ENCODE assay signal across 24 cellular contexts in the genomic region with DNA sequence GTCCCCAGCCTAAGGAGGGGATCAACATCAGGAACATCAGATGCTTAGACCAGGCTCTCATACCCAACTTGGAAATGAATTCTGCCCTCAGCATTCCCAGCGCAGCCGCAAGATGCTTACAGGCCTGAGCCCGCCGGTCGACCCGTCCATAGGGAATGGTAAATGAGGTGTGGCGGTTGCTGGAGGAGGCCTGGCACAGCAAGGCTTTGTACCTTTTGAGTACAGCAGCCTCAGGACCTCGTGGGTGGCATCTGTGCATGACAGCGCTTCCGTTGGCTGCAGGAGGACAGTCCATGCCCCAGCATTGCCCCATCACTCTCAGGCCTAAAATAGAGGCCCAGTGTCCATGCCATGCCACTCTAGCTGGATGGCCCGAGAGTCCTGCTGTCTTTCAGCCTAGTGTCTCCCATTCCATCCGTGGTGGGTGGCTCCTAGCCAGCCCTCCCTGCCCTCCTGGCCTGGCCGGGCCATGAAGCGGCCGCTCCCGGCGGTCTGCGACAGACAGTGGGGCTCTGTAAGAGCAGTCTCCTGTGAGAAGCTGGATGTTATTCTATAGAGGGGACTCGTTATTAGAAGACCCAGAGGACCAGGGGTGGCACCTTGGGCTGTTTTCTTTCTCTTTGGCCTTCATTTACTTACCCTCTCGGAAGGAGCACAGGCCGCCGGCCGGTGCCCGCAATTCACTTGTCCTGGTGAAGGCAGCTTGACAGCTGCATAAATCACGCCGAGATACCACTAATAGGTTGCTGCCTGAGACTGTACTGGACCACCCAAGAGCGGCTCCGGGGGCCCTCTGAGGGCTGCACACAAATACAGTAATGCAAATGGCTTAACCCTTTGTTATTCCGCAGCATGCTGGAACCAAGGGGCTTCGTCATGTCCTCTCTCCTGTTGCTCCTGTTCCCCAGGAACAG.
"Had no signal": no experiment of that assay in that cellular context is flagged by ENCODE, and none has a peak within 500 bp of the region (broad histone marks: within the 10 kb centered on the region; RNA-seq: fewer than 3 reads in every experiment).

No MANE protein-coding gene starts in this region.

- H3K36me3 Mint-ChIP-seq: activated CD8-positive, alpha-beta memory T cell treated with anti-CD3 and anti-CD28 coated beads, Interleukin-2, amount 10 ng/mL, durations not matched to agents 7 days and 5 days; activated naive CD8-positive, alpha-beta T cell treated with anti-CD3 and anti-CD28 coated beads, Interleukin-2, amount 10 ng/mL, durations not matched to agents 7 days and 5 days; naive B cell; T-cell had no signal

- H3K4me1 Mint-ChIP-seq: activated CD4-positive, alpha-beta memory T cell treated with anti-CD3 and anti-CD28 coated beads, Interleukin-2, amount 10 ng/mL, durations not matched to agents 7 days and 5 days; activated CD8-positive, alpha-beta memory T cell treated with anti-CD3 and anti-CD28 coated beads, Interleukin-2, amount 10 ng/mL, durations not matched to agents 7 days and 5 days; activated naive CD8-positive, alpha-beta T cell treated with anti-CD3 and anti-CD28 coated beads, Interleukin-2, amount 10 ng/mL, durations not matched to agents 7 days and 5 days; activated T-helper 17 cell treated with anti-CD3 and anti-CD28 coated beads, Interleukin-2, amount 50 U/mL, for 72 hours; naive B cell; T-cell had no signal

- H3K27ac Mint-ChIP-seq: activated CD4-positive, alpha-beta memory T cell treated with anti-CD3 and anti-CD28 coated beads, Interleukin-2, amount 10 ng/mL, durations not matched to agents 7 days and 5 days; activated CD8-positive, alpha-beta memory T cell treated with anti-CD3 and anti-CD28 coated beads, Interleukin-2, amount 10 ng/mL, durations not matched to agents 7 days and 5 days; activated naive CD8-positive, alpha-beta T cell treated with anti-CD3 and anti-CD28 coated beads, Interleukin-2, amount 10 ng/mL, durations not matched to agents 7 days and 5 days; activated T-helper 17 cell treated with anti-CD3 and anti-CD28 coated beads, Interleukin-2, amount 50 U/mL, for 72 hours; effector memory CD8-positive, alpha-beta T cell; naive B cell; T-cell had no signal

- H3K27ac ChIP-seq: body of pancreas, neutrophil, pancreas, tibial artery, vagina had no signal

- H3K27me3 Mint-ChIP-seq: activated CD4-positive, alpha-beta memory T cell treated with anti-CD3 and anti-CD28 coated beads, Interleukin-2, amount 10 ng/mL, durations not matched to agents 7 days and 5 days; activated naive CD8-positive, alpha-beta T cell treated with anti-CD3 and anti-CD28 coated beads, Interleukin-2, amount 10 ng/mL, durations not matched to agents 7 days and 5 days had no signal

- FAIRE-seq: pancreas had no signal

- H3K27me3 ChIP-seq: body of pancreas, neutrophil, pancreas, tibial artery, vagina had no signal

- H3K4me1 ChIP-seq: body of pancreas, pancreas, vagina had no signal

- H3K4me2 ChIP-seq: smooth muscle cell had no signal

- H3K4me3 Mint-ChIP-seq: activated CD4-positive, alpha-beta memory T cell treated with anti-CD3 and anti-CD28 coated beads, Interleukin-2, amount 10 ng/mL, durations not matched to agents 7 days and 5 days; activated CD8-positive, alpha-beta memory T cell treated with anti-CD3 and anti-CD28 coated beads, Interleukin-2, amount 10 ng/mL, durations not matched to agents 7 days and 5 days; activated naive CD8-positive, alpha-beta T cell treated with anti-CD3 and anti-CD28 coated beads, Interleukin-2, amount 10 ng/mL, durations not matched to agents 7 days and 5 days; activated T-helper 17 cell treated with anti-CD3 and anti-CD28 coated beads, Interleukin-2, amount 50 U/mL, for 72 hours; effector memory CD8-positive, alpha-beta T cell; naive B cell; T-cell had no signal

- H3K4me3 ChIP-seq: body of pancreas, left ventricle myocardium inferior, pancreas, smooth muscle cell, tibial artery, vagina had no signal

- H3K9me3 Mint-ChIP-seq: activated CD4-positive, alpha-beta memory T cell treated with anti-CD3 and anti-CD28 coated beads, Interleukin-2, amount 10 ng/mL, durations not matched to agents 7 days and 5 days; activated naive CD8-positive, alpha-beta T cell treated with anti-CD3 and anti-CD28 coated beads, Interleukin-2, amount 10 ng/mL, durations not matched to agents 7 days and 5 days; activated T-helper 17 cell treated with anti-CD3 and anti-CD28 coated beads, Interleukin-2, amount 50 U/mL, for 72 hours; T-cell had no signal

- ATAC-seq: activated CD8-positive, alpha-beta memory T cell treated with anti-CD3 and anti-CD28 coated beads, Interleukin-2, amount 10 ng/mL, durations not matched to agents 7 days and 5 days; activated T-helper 17 cell treated with anti-CD3 and anti-CD28 coated beads, Interleukin-2, amount 50 U/mL, for 72 hours; body of pancreas; effector memory CD8-positive, alpha-beta T cell; pancreas; sciatic nerve had no signal

- DNase-seq: activated CD4-positive, alpha-beta memory T cell treated with anti-CD3 and anti-CD28 coated beads, Interleukin-2, amount 10 ng/mL, durations not matched to agents 7 days and 5 days; activated CD4-positive, alpha-beta T cell treated with anti-CD3 and anti-CD28 coated beads for 48 hours; activated CD4-positive, CD25-positive, alpha-beta regulatory T cell; activated CD8-positive, alpha-beta memory T cell treated with anti-CD3 and anti-CD28 coated beads, Interleukin-2, amount 10 ng/mL, durations not matched to agents 7 days and 5 days; activated naive CD4-positive, alpha-beta T cell treated with Interleukin-2 at 50 U/mL for 16 hours; activated naive CD8-positive, alpha-beta T cell treated with anti-CD3 and anti-CD28 coated beads, Interleukin-2, amount 10 ng/mL, durations not matched to agents 7 days and 5 days; activated T-cell treated with anti-CD3 and anti-CD28 coated beads, Interleukin-2, amount 50 U/mL, for 1 hour; amygdala; body of pancreas; caudate nucleus; effector memory CD8-positive, alpha-beta T cell; foreskin fibroblast; left ventricle myocardium inferior; naive B cell; pancreas; stimulated activated naive CD8-positive, alpha-beta T cell treated with anti-CD3 and anti-CD28 coated beads, Interleukin-15, Interleukin-2, amounts not matched to agents 100 U/mL and 50 U/mL, for 24 hours; substantia nigra; T-cell; tibial artery had no signal

- H3K36me3 ChIP-seq: left ventricle myocardium inferior, neutrophil, pancreas, tibial artery, vagina had no signal
